Comparison of ENCODE assay signal across 27 cellular contexts in the genomic region with DNA sequence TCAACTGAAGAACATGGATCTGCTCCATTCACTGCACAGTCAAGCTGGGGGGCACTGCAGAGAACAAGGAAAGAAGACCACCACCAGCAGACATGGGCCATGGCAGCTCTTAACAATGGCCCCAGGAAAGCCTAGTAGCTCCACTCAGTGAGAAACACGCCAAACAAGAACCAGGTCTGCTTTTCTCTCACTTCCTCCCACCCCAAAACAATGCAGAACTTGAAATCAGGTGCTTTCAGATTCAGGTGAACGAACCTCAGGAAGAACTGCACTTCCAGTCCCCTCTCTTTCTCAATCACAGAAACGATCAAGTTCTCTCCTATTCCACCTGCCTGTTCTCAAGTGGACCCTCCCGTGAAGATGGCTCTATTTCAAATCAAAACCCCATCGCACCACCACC.
"Had no signal": no experiment of that assay in that cellular context is flagged by ENCODE, and none has a peak within 500 bp of the region (broad histone marks: within the 10 kb centered on the region; RNA-seq: fewer than 3 reads in every experiment).

No MANE protein-coding gene starts in this region.

- H3K27ac ChIP-seq: neural progenitor cell, ovary, parathyroid adenoma, psoas muscle, right lobe of liver, sigmoid colon, stomach, thoracic aorta, thyroid gland, tibial nerve, upper lobe of left lung, vagina had no signal

- H3K36me3 Mint-ChIP-seq: neural progenitor cell; stimulated activated effector memory CD8-positive, alpha-beta T cell treated with anti-CD3 and anti-CD28 coated beads, Interleukin-12 subunit alpha, Interleukin-12 subunit beta, amount 100 ng/mL, for 72 hours; stimulated activated naive B cell treated with anti-CD40 and anti-IgM and Interleukin-4, amounts not matched to agents 10 μg/mL and 1 μg/mL and 100 μg/mL, for 72 hours had no signal

- H3K4me2 ChIP-seq: neural progenitor cell had no signal

- H3K4me1 Mint-ChIP-seq: nephron; neural progenitor cell; stimulated activated effector memory CD8-positive, alpha-beta T cell treated with anti-CD3 and anti-CD28 coated beads, Interleukin-12 subunit alpha, Interleukin-12 subunit beta, amount 100 ng/mL, for 72 hours had no signal

- H2AFZ ChIP-seq: neural progenitor cell, parathyroid adenoma had no signal

- H3K9ac ChIP-seq: neural progenitor cell, parathyroid adenoma had no signal

- H3K4me3 Mint-ChIP-seq: nephron; neural progenitor cell; stimulated activated effector memory CD8-positive, alpha-beta T cell treated with anti-CD3 and anti-CD28 coated beads, Interleukin-12 subunit alpha, Interleukin-12 subunit beta, amount 100 ng/mL, for 72 hours; stimulated activated naive B cell treated with anti-CD40 and anti-IgM and Interleukin-4, amounts not matched to agents 10 μg/mL and 1 μg/mL and 100 μg/mL, for 72 hours; stimulated activated naive CD8-positive, alpha-beta T cell treated with anti-CD3 and anti-CD28 coated beads, Interleukin-15, Interleukin-2, amounts not matched to agents 100 ng/mL and 50 ng/mL, for 24 hours had no signal

- H3K27me3 ChIP-seq: neural progenitor cell, ovary, right lobe of liver, sigmoid colon, stomach, thyroid gland, tibial nerve, upper lobe of left lung, vagina had no signal

- H3K4me3 ChIP-seq: neural progenitor cell, ovary, psoas muscle, right lobe of liver, sigmoid colon, stomach, thoracic aorta, thyroid gland, tibial nerve, upper lobe of left lung, vagina had no signal

- H3K36me3 ChIP-seq: neural progenitor cell, ovary, right lobe of liver, sigmoid colon, stomach, thoracic aorta, thyroid gland, tibial nerve, upper lobe of left lung, vagina had no signal

- H3K9me3 Mint-ChIP-seq: nephron; neural progenitor cell; stimulated activated effector memory CD8-positive, alpha-beta T cell treated with anti-CD3 and anti-CD28 coated beads, Interleukin-12 subunit alpha, Interleukin-12 subunit beta, amount 100 ng/mL, for 72 hours; stimulated activated naive B cell treated with anti-CD40 and anti-IgM and Interleukin-4, amounts not matched to agents 10 μg/mL and 1 μg/mL and 100 μg/mL, for 72 hours; stimulated activated naive CD8-positive, alpha-beta T cell treated with anti-CD3 and anti-CD28 coated beads, Interleukin-15, Interleukin-2, amounts not matched to agents 100 ng/mL and 50 ng/mL, for 24 hours had no signal

- H3K9me3 ChIP-seq: ovary, psoas muscle, right lobe of liver, sigmoid colon, stomach, thoracic aorta, thyroid gland, tibial nerve, upper lobe of left lung, vagina had no signal

- H3K4me1 ChIP-seq: neural progenitor cell, parathyroid adenoma, psoas muscle, right lobe of liver, sigmoid colon, stomach, thyroid gland, tibial nerve, upper lobe of left lung, vagina had no signal

- H3K27ac Mint-ChIP-seq: nephron; neural progenitor cell; progenitor cell of endocrine pancreas; stimulated activated effector memory CD8-positive, alpha-beta T cell treated with anti-CD3 and anti-CD28 coated beads, Interleukin-12 subunit alpha, Interleukin-12 subunit beta, amount 100 ng/mL, for 72 hours; stimulated activated naive B cell treated with anti-CD40 and anti-IgM and Interleukin-4, amounts not matched to agents 10 μg/mL and 1 μg/mL and 100 μg/mL, for 72 hours; stimulated activated naive CD8-positive, alpha-beta T cell treated with anti-CD3 and anti-CD28 coated beads, Interleukin-15, Interleukin-2, amounts not matched to agents 100 ng/mL and 50 ng/mL, for 24 hours had no signal

- DNase-seq: occipital lobe; ovary; posterior cingulate gyrus; psoas muscle; right cardiac atrium; right lobe of liver; sigmoid colon; small intestine; stimulated activated CD4-positive, alpha-beta T cell treated with anti-CD3 and anti-CD28 coated beads, Interleukin-15, amount 100 ng/mL, for 24 hours; stimulated activated CD4-positive, alpha-beta T cell treated with anti-CD3 and anti-CD28 coated beads, Interleukin-2, amount 100 ng/mL, for 24 hours; stimulated activated CD4-positive, alpha-beta T cell treated with anti-CD3 and anti-CD28 coated beads, Interleukin-2, amount 100 ng/mL, for 48 hours; stimulated activated CD4-positive, alpha-beta T cell treated with anti-CD3 and anti-CD28 coated beads, Interleukin-4, amount 100 ng/mL, for 24 hours; stimulated activated naive B cell treated with anti-CD40 and anti-IgM and Interleukin-4, amounts not matched to agents 10 μg/mL and 1 μg/mL and 100 μg/mL, for 72 hours; stimulated activated naive CD4-positive, alpha-beta T cell treated with Interleukin-2 at 50 U/mL for 16 hours; stomach; thyroid gland; trophoblast cell; upper lobe of left lung had no signal

- H3K79me2 ChIP-seq: parathyroid adenoma had no signal
